In the genomic region with DNA sequence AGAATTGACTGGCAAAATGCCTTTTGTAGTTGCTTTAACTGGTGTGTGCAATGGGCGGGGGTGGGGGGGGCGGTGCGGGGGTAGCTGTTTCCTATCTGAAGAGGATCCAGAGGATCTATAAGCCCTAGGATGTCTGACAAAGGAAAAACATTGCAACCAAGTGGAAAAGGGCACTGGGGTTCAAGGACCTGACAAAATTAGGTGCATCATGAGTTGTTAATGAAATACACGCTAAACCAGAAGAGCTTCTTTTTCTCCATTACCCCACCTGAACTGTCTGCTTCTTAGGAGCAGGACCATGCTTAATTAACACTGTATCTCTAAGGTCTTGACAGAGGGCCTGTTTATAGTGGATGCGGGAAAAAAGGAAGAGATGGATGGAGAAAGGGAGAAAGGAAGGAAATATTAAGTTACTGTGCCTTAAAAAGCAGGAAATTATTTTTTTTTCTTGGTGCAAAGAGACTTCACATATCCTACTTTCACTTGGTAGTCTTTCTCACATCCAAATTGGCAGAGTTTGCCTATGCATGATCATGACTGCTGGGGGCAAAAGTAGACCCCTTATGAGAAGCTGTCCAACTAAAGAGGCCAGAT, we compare ENCODE assay signal across 12 cellular contexts. TPM values are rescaled to one million over a fixed set of nuclear protein-coding genes. Genes with fewer than 3 reads are reported as not detected.
A peak's percentile ranks its signal among the peaks of the same experiment; 100 is the strongest.
DNase-seq lines count a peak whose midpoint lies in the region; ATAC-seq and TF ChIP-seq lines count a peak whose summit lies in the region.
"Had no signal": no experiment of that assay in that cellular context is flagged by ENCODE, and none has a peak within 500 bp of the region (broad histone marks: within the 10 kb centered on the region; RNA-seq: fewer than 3 reads in every experiment).

No MANE protein-coding gene starts in this region.

- no peaks in the 10 kb centered on the region for H3K36me3 ChIP-seq in suprapubic skin
- H3K36me3 ChIP-seq: cardiac muscle cell had no signal

- TF ChIP-seq EP300 in suprapubic skin (IDR thresholded peaks at IDR 0.05), result no peak

- peak overlapping the region; percentile 6 for H3K4me3 ChIP-seq in suprapubic skin
- H3K4me3 ChIP-seq: cardiac muscle cell had no signal

- H3K4me3 Mint-ChIP-seq in brain (peak overlapping the region; percentile 95 to 98 (median 98)), glutamatergic neuron (ENCODE audit: unreplicated experiment) (peak overlapping the region; percentile 69)

- no peaks in the 10 kb centered on the region for H3K27me3 ChIP-seq in suprapubic skin
- H3K27me3 ChIP-seq: cardiac muscle cell had no signal

- no peak for ATAC-seq in GM19035 (IDR thresholded peaks at IDR 0.05; ENCODE audit: unreplicated experiment)
- ATAC-seq in GM18502 (IDR thresholded peaks at IDR 0.05; ENCODE audit: poor library complexity, unreplicated experiment), result no peak
- ATAC-seq: left cardiac atrium had no signal

- H3K4me1 ChIP-seq in suprapubic skin, result peaks cover 77% of the 10 kb centered on the region

- TF ChIP-seq POLR2A in suprapubic skin (IDR thresholded peaks at IDR 0.05), result no peak

- H3K27ac Mint-ChIP-seq in brain (peak overlapping the region; percentile 13 to 98 (median 91)), glutamatergic neuron (ENCODE audit: unreplicated experiment) (no peak overlapping the region)

- WGBS in suprapubic skin, result 35% methylated on average over 5 of the region's 5 CpGs

- no peaks in the 10 kb centered on the region for H3K9me3 ChIP-seq in suprapubic skin

- no peak for TF ChIP-seq CTCF in brain (conservative IDR thresholded peaks at IDR 0.05)
- TF ChIP-seq CTCF in glutamatergic neuron (IDR thresholded peaks at IDR 0.05; ENCODE audit: partially characterized antibody, unreplicated experiment), result no peak
- no peak for TF ChIP-seq CTCF in suprapubic skin (IDR thresholded peaks at IDR 0.05)

- H3K4me1 Mint-ChIP-seq in brain (peaks cover 72% of the 10 kb centered on the region), glutamatergic neuron (ENCODE audit: low read depth, unreplicated experiment) (peaks cover 25% of the 10 kb centered on the region)

- H3K9me3 Mint-ChIP-seq in brain, result peaks cover 0 to 7% (median 0%) of the 10 kb centered on the region in 5 experiments
- peaks cover 10% of the 10 kb centered on the region for H3K9me3 Mint-ChIP-seq in glutamatergic neuron (ENCODE audit: unreplicated experiment)

- H3K36me3 Mint-ChIP-seq in brain, result peaks cover 76% of the 10 kb centered on the region
- no peaks in the 10 kb centered on the region for H3K36me3 Mint-ChIP-seq in glutamatergic neuron (ENCODE audit: unreplicated experiment)

- H3K27ac ChIP-seq in suprapubic skin, result no peak overlapping the region
- H3K27ac ChIP-seq: cardiac muscle cell had no signal

- H3K27me3 Mint-ChIP-seq in brain, result peaks cover 30% of the 10 kb centered on the region
- no peaks in the 10 kb centered on the region for H3K27me3 Mint-ChIP-seq in glutamatergic neuron (ENCODE audit: unreplicated experiment)

- DNase-seq in HCEC 1CT (peak; percentile 29), glutamatergic neuron (no peak), suprapubic skin (ENCODE audit: low spot score in 2 of 2) (no peak), midbrain (lab: John Stamatoyannopoulos, UW) (no peak)
- DNase-seq: activated CD4-positive, alpha-beta T cell treated with anti-CD3 and anti-CD28 coated beads for 1 hour; COR-L47; left cardiac atrium; NCI-H1436 treated with DMSO at 0.1 percent for 48 hours had no signal

RNA-seq across cellular contexts. Expression of a gene that starts 4.7 kb away (rescaled TPM):
- polyA plus RNA-seq in brain (ENCODE audit: insufficient read depth, low read depth, low replicate concordance), result 1.5 TPM
- total RNA-seq in glutamatergic neuron (ENCODE audit: unreplicated experiment), result 49.0 TPM
- 10 to 100 TPM; 45.7 to 65.3 (median 56.9) TPM for total RNA-seq in suprapubic skin
